Comparison of ENCODE assay signal across 8 cellular contexts in genomic region chr3:45123030-45123429, GRCh38. TPM values are rescaled to one million over a fixed set of nuclear protein-coding genes. Genes with fewer than 3 reads are reported as not detected.
A peak's percentile ranks its signal among the peaks of the same experiment; 100 is the strongest.
DNase-seq lines count a peak whose midpoint lies in the region; ATAC-seq, FAIRE-seq and TF ChIP-seq lines count a peak whose summit lies in the region.

No MANE protein-coding gene starts in this region.

- peak; percentile 90 for FAIRE-seq in keratinocyte (lab: Jason Lieb, UNC)

- TF ChIP-seq CTCF in Peyer's patch (IDR thresholded peaks at IDR 0.05) = no peak
- TF ChIP-seq CTCF in keratinocyte (optimal IDR thresholded peaks at IDR 0.05 in 1 of 3, IDR thresholded peaks at IDR 0.05 in 1 of 3, conservative IDR thresholded peaks at IDR 0.05 in 1 of 3; ENCODE audit: extremely low read depth in 1 of 3, insufficient read depth in 2 of 3, low read length in 3 of 3) = no peak

- no peaks in the 10 kb centered on the region for H3K79me1 ChIP-seq in neuronal stem cell (ENCODE audit: low read depth, low read length)

- H3K9me1 ChIP-seq in keratinocyte (ENCODE audit: control insufficient read depth, extremely low read depth, insufficient read depth, low read length) = peaks cover 22% of the 10 kb centered on the region

- H3K27ac ChIP-seq in Peyer's patch (peak overlapping the region in 3 of 4 donors; percentile 52 to 88 (median 71)), keratinocyte (ENCODE audit: control insufficient read depth, insufficient read depth, low read length) (peak overlapping the region; percentile 99), neuronal stem cell (replicated peaks; ENCODE audit: low read length) (no peak overlapping the region)

- no peak overlapping the region for H2BK120ac ChIP-seq in neuronal stem cell (ENCODE audit: low read depth, low read length)

- no peaks in the 10 kb centered on the region for H3K36me3 ChIP-seq in Peyer's patch
- H3K36me3 ChIP-seq in keratinocyte (ENCODE audit: control insufficient read depth in 2 of 2, extremely low read depth in 1 of 2, insufficient read depth in 2 of 2, low read length in 2 of 2) = peaks cover 11 to 52% of the 10 kb centered on the region in 2 experiments
- no peaks in the 10 kb centered on the region for H3K36me3 ChIP-seq in neuronal stem cell (replicated peaks in 1 of 2; ENCODE audit: control insufficient read depth in 2 of 2, insufficient read depth in 2 of 2, low read length in 2 of 2)

- H3K27me3 ChIP-seq in Peyer's patch (no peaks in the 10 kb centered on the region), keratinocyte (ENCODE audit: control insufficient read depth, extremely low read depth, insufficient read depth, low read length) (no peaks in the 10 kb centered on the region), neuronal stem cell (ENCODE audit: control insufficient read depth in 3 of 3, insufficient read depth in 3 of 3, low read depth in 1 of 3, low read length in 3 of 3) (peaks cover 0 to 7% (median 0%) of the 10 kb centered on the region in 3 experiments)

- H3K4me3 ChIP-seq in Peyer's patch = no peak overlapping the region
- peak overlapping the region in 1 of 3 experiments; percentile 8 for H3K4me3 ChIP-seq in keratinocyte (ENCODE audit: control insufficient read depth in 2 of 3, extremely low read depth in 1 of 3, insufficient read depth in 2 of 3, low read depth in 1 of 3, low read length in 3 of 3)
- no peak overlapping the region for H3K4me3 ChIP-seq in neuronal stem cell (ENCODE audit: low read length in 2 of 2)

- peaks cover 32% of the 10 kb centered on the region for H4K20me1 ChIP-seq in keratinocyte (ENCODE audit: control insufficient read depth, extremely low read depth, insufficient read depth, low read length)

- H2AFZ ChIP-seq in keratinocyte (ENCODE audit: control insufficient read depth, low read length) (no peak overlapping the region), neuronal stem cell (ENCODE audit: low read length) (no peak overlapping the region)

- H2BK15ac ChIP-seq in neuronal stem cell (ENCODE audit: low read length) = no peak overlapping the region

- no peak overlapping the region for H3K14ac ChIP-seq in neuronal stem cell (ENCODE audit: low read length)

- peak; percentile 73 for ATAC-seq in HG02588 (IDR thresholded peaks at IDR 0.05; ENCODE audit: unreplicated experiment)

- TF ChIP-seq POLR2A in Peyer's patch (IDR thresholded peaks at IDR 0.05) = no peak

- WGBS in neuronal stem cell (ENCODE audit: extremely low coverage in 2 of 2, insufficient read length in 2 of 2, insufficient replicate concordance in 1 of 2), 2 donors = no CpG with 5 or more reads among the region's 5 CpGs

- H2AK5ac ChIP-seq in neuronal stem cell (ENCODE audit: low read depth, low read length) = no peak overlapping the region

- peaks cover 77% of the 10 kb centered on the region for H3K79me2 ChIP-seq in keratinocyte (ENCODE audit: control insufficient read depth, insufficient read depth, low read length)

- H3K4me2 ChIP-seq in keratinocyte (ENCODE audit: control insufficient read depth, extremely low read depth, insufficient read depth, low read depth, low read length) (peak overlapping the region; percentile 80), neuronal stem cell (ENCODE audit: insufficient read depth, low read length, poor library complexity, severe bottlenecking) (no peak overlapping the region)

- H3K9me3 ChIP-seq in Peyer's patch (no peaks in the 10 kb centered on the region), keratinocyte (ENCODE audit: control insufficient read depth, low read depth, low read length) (no peaks in the 10 kb centered on the region), neuronal stem cell (replicated peaks in 1 of 2; ENCODE audit: control insufficient read depth in 2 of 2, insufficient read depth in 1 of 2, low read depth in 1 of 2, low read length in 2 of 2) (no peaks in the 10 kb centered on the region)

- H3K4ac ChIP-seq in neuronal stem cell (ENCODE audit: low read length) = no peak overlapping the region

- peak; percentile 76 for DNase-seq in GM03348 (ENCODE audit: low spot score)
- no peak for DNase-seq in Peyer's patch
- no peak for DNase-seq in keratinocyte (ENCODE audit: low read depth, low spot score)
- DNase-seq in NCI-H2107 treated with DMSO at 0.1 percent for 48 hours (lab: John Stamatoyannopoulos, UW; ENCODE audit: unreplicated experiment) = no peak
- DNase-seq in NCI-H774 (lab: John Stamatoyannopoulos, UW) = no peak
- no peak for DNase-seq in neuronal stem cell (ENCODE audit: low spot score)
- DNase-seq in activated gamma-delta T cell treated with Interleukin-2 at 50 U/mL for 16 hours = no peak

- no peak overlapping the region for H2BK12ac ChIP-seq in neuronal stem cell (ENCODE audit: low read length)

- no peak overlapping the region for H4K8ac ChIP-seq in neuronal stem cell (ENCODE audit: low read depth, low read length)

- H3K9ac ChIP-seq in keratinocyte (ENCODE audit: control insufficient read depth, extremely low read depth, insufficient read depth, low read length) = peak overlapping the region; percentile 76
- H3K9ac ChIP-seq in neuronal stem cell (ENCODE audit: low read depth, low read length, poor library complexity) = no peak overlapping the region

- H3K4me1 ChIP-seq in Peyer's patch (peaks cover 0 to 73% (median 5%) of the 10 kb centered on the region in 4 donors), keratinocyte (ENCODE audit: control insufficient read depth, extremely low read depth, insufficient read depth, low read length) (peaks cover 85% of the 10 kb centered on the region), neuronal stem cell (ENCODE audit: control insufficient read depth in 2 of 2, insufficient read depth in 1 of 2, low read depth in 1 of 2, low read length in 2 of 2) (no peaks in the 10 kb centered on the region)

- no peak overlapping the region for H3K23ac ChIP-seq in neuronal stem cell (ENCODE audit: low read depth, low read length, poor library complexity)

- H4K91ac ChIP-seq in neuronal stem cell (ENCODE audit: low read depth, low read length, poor library complexity) = no peak overlapping the region

- no peak overlapping the region for H3K18ac ChIP-seq in neuronal stem cell (ENCODE audit: low read length)

- no peak overlapping the region for H2BK5ac ChIP-seq in neuronal stem cell (ENCODE audit: low read length)

- dilution Hi-C loops in keratinocyte (cut with MboI; ENCODE audit: extremely low pct_ligation_motif_present, low sequenced_read_pairs) = no loop called here

RNA-seq across cellular contexts. Expression of gene CDCP1, which starts 23.1 kb away (rescaled TPM):
- total RNA-seq in Peyer's patch = 10 to 100 TPM; 29.7 to 68.3 (median 61.5) TPM
- 71.0 to 171 TPM (median 85.8 TPM) in 3 replicates for polyA plus RNA-seq in keratinocyte
- polyA plus RNA-seq in keratinocyte (2011; ENCODE audit: low read depth) = 25.6 TPM
- polyA plus RNA-seq in keratinocyte (2011; cell fraction: cytosol; rRNA removed) = 94.9 and 114 TPM in 2 replicates
- 289 and 310 TPM in 2 replicates for polyA plus RNA-seq in keratinocyte (2011; cell fraction: nucleus; rRNA removed)
- polyA plus RNA-seq in keratinocyte (2012; ENCODE audit: low replicate concordance) = 62.4 and 123 TPM in 2 replicates
- 124 to 419 TPM (median 165 TPM) in 3 replicates for polyA minus RNA-seq in keratinocyte
- polyA minus RNA-seq in keratinocyte (2011; cell fraction: cytosol; rRNA and poly(A)+ RNA removed) = 129 TPM
- polyA minus RNA-seq in keratinocyte (2011; cell fraction: nucleus; rRNA and poly(A)+ RNA removed) = 264 and 415 TPM in 2 replicates
- polyA plus RNA-seq in neuronal stem cell (2013, experiment 1 of 2) = 0.01 TPM
- 0.01 TPM for polyA plus RNA-seq in neuronal stem cell (2013, experiment 2 of 2)
